ENCODE assay signal across 1 cellular context in genomic region chr22:19812910-19813309, GRCh38.
TF ChIP-seq lines count a peak whose summit lies in the region.

No MANE protein-coding gene starts in this region.

TF ChIP-seq in K562, 482 proteins besides CTCF, POLR2A, EP300 and RAD21:
- no peak for TF ChIP-seq NR3C1 (CRISPR knock-in tag; IDR thresholded peaks at IDR 0.05)
- no peak for TF ChIP-seq ZNF232 (CRISPR knock-in tag; IDR thresholded peaks at IDR 0.05)
- TF ChIP-seq MTF1 (CRISPR knock-in tag; IDR thresholded peaks at IDR 0.05; ENCODE audit: borderline replicate concordance) = peak; percentile 9; the same call in 1 of the 2 replicates
- no peak for TF ChIP-seq SUPT5H (IDR thresholded peaks at IDR 0.05)
- no peak for TF ChIP-seq NR0B1 (IDR thresholded peaks at IDR 0.05; ENCODE audit: partially characterized antibody)
- TF ChIP-seq HMG20B (CRISPR knock-in tag; IDR thresholded peaks at IDR 0.05) = no peak
- TF ChIP-seq E2F8 (IDR thresholded peaks at IDR 0.05; ENCODE audit: low read depth, partially characterized antibody) = no peak
